In the genomic region with DNA sequence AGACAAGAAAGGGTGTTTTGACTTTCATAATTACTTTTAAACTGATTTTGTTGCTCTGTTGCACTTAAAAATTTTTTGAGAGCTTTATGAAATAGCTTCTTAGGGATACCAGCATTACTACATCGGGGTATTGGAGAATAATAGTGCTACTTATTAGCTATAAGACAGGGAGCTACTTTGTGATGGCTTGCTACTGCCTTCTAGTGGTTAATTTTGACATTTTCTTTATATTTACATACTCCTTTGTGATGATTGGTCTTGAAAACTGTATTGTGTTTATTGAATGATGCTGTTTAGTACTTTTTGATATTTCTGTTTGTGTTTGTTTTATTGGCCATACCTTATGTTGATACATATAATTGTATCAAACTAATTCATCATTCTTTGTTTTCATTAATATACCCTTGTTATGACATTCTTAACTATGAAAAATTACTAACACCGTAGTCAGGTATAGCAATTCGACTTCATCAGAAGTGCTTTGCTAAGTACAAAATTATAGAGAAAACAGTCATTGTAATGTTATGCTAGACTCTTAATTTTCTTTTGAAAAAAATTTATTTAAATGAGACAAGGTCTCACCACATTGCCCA, we compare ENCODE assay signal across 8 cellular contexts.
DNase-seq lines count a peak whose midpoint lies in the region; ATAC-seq and TF ChIP-seq lines count a peak whose summit lies in the region.

No MANE protein-coding gene starts in this region.

- no peak overlapping the region for H3K27ac Mint-ChIP-seq in naive thymus-derived CD4-positive, alpha-beta T cell

- peak; percentile 95 for TF ChIP-seq CTCF in Loucy (conservative IDR thresholded peaks at IDR 0.05; ENCODE audit: low read length)
- peak; percentile 74 for TF ChIP-seq CTCF in epithelial cell of proximal tubule (conservative IDR thresholded peaks at IDR 0.05; ENCODE audit: low read depth, low read length)

- CTCF ChIA-PET in naive thymus-derived CD4-positive, alpha-beta T cell (lab: Charles Lee) = interaction anchor here (0.6 to 10.1 kb wide), 15 partner anchors 10 to 1543 kb away, joined by 3 to 170 read pairs (median 5); partner anchors contain the start of gene CLIC4

- H3K9me2 ChIP-seq in Loucy (replicated peaks; ENCODE audit: low read depth, low read length) = no peaks in the 10 kb centered on the region

- no peaks in the 10 kb centered on the region for H3K36me3 Mint-ChIP-seq in naive thymus-derived CD4-positive, alpha-beta T cell

- H3K9me3 Mint-ChIP-seq in naive thymus-derived CD4-positive, alpha-beta T cell = no peaks in the 10 kb centered on the region

- intact Hi-C loops in naive thymus-derived CD4-positive, alpha-beta T cell (cut with micrococcal nuclease) = loop anchor here (2.0 to 10.0 kb wide), 6 partner anchors 86 to 680 kb away; partner anchors contain the start of gene CLIC4 (in 1 of the 2)

- H3K9ac ChIP-seq in Loucy (ENCODE audit: low read depth, low read length, poor library complexity, severe bottlenecking) = no peak overlapping the region

- H3K4me2 ChIP-seq in Loucy (ENCODE audit: low read depth, low read length, poor library complexity, severe bottlenecking) = no peak overlapping the region

- H4K20me1 ChIP-seq in Loucy (ENCODE audit: insufficient read depth, low read length, poor library complexity, severe bottlenecking) = peaks cover 25% of the 10 kb centered on the region

- peaks cover 0 to 5% (median 0%) of the 10 kb centered on the region in 5 donors for H3K27me3 Mint-ChIP-seq in naive thymus-derived CD4-positive, alpha-beta T cell

- H3F3A ChIP-seq in Loucy (ENCODE audit: low read depth) = no peaks in the 10 kb centered on the region

- peaks cover 12% of the 10 kb centered on the region for H3K4me1 ChIP-seq in Loucy (ENCODE audit: insufficient read depth, low read length, poor library complexity, severe bottlenecking)
- no peaks in the 10 kb centered on the region for H3K4me1 ChIP-seq in naive thymus-derived CD4-positive, alpha-beta T cell (ENCODE audit: control insufficient read depth in 2 of 2, insufficient read depth in 2 of 2, low read length in 2 of 2)

- no peak overlapping the region for H3K27ac ChIP-seq in naive thymus-derived CD4-positive, alpha-beta T cell (ENCODE audit: low read depth, low read length)

- no peak overlapping the region for H2AFZ ChIP-seq in Loucy (ENCODE audit: low read length)

- H3K79me2 ChIP-seq in Loucy (ENCODE audit: insufficient read depth, low read length) = peaks cover 48% of the 10 kb centered on the region

- peaks cover 38% of the 10 kb centered on the region for H3K36me3 ChIP-seq in Loucy (ENCODE audit: insufficient read depth, low read length)
- H3K36me3 ChIP-seq in naive thymus-derived CD4-positive, alpha-beta T cell (ENCODE audit: control insufficient read depth in 2 of 3, insufficient read depth in 3 of 3, low read length in 3 of 3) = no peaks in the 10 kb centered on the region

- H3K4me3 Mint-ChIP-seq in naive thymus-derived CD4-positive, alpha-beta T cell = no peak overlapping the region

- DNase-seq in ELR (ENCODE audit: low read depth) = peak; percentile 79
- DNase-seq in RPMI8226 = peak; percentile 60
- DNase-seq in epithelial cell of proximal tubule (ENCODE audit: low read depth) = peak; percentile 16
- peak in 7 of 9 donors; percentile 17 to 54 (median 48) for DNase-seq in naive thymus-derived CD4-positive, alpha-beta T cell
- no peak for DNase-seq in activated T-cell treated with anti-CD3 and anti-CD28 coated beads, Interleukin-2, amount 50 U/mL, for 1 hour

- no peaks in the 10 kb centered on the region for H3K9me3 ChIP-seq in Loucy (ENCODE audit: insufficient read depth, low read depth, low read length)
- H3K9me3 ChIP-seq in naive thymus-derived CD4-positive, alpha-beta T cell (ENCODE audit: control insufficient read depth in 2 of 3, low read length in 3 of 3) = no peaks in the 10 kb centered on the region

- POLR2A ChIA-PET in naive thymus-derived CD4-positive, alpha-beta T cell (lab: Charles Lee) = interaction anchor here (0.9 kb wide), 1 partner anchor 142 kb away, joined by 4 read pairs; no protein-coding TSS in a partner anchor

- H3K27me3 ChIP-seq in Loucy (ENCODE audit: insufficient read depth, low read length, poor library complexity, severe bottlenecking) = no peaks in the 10 kb centered on the region
- H3K27me3 ChIP-seq in naive thymus-derived CD4-positive, alpha-beta T cell (ENCODE audit: control insufficient read depth in 2 of 2, insufficient read depth in 2 of 2, low read length in 2 of 2) = no peaks in the 10 kb centered on the region

- peaks cover 0 to 7% (median 0%) of the 10 kb centered on the region in 7 donors for H3K4me1 Mint-ChIP-seq in naive thymus-derived CD4-positive, alpha-beta T cell

- ATAC-seq in naive thymus-derived CD4-positive, alpha-beta T cell = peak; percentile 67
- ATAC-seq in GM19455 (IDR thresholded peaks at IDR 0.05; ENCODE audit: unreplicated experiment) = no peak
- ATAC-seq in GM18870 (IDR thresholded peaks at IDR 0.05; ENCODE audit: unreplicated experiment) = no peak

- H3K4me3 ChIP-seq in Loucy (ENCODE audit: low read length, poor library complexity, severe bottlenecking) = no peak overlapping the region
- no peak overlapping the region for H3K4me3 ChIP-seq in epithelial cell of proximal tubule (ENCODE audit: low read depth, low read length)
- H3K4me3 ChIP-seq in naive thymus-derived CD4-positive, alpha-beta T cell (ENCODE audit: low read length) = no peak overlapping the region
